Comparison of ENCODE assay signal across 9 cellular contexts in genomic region chr17:77884019-77884418, GRCh38.
DNase-seq lines count a peak whose midpoint lies in the region; ATAC-seq lines count a peak whose summit lies in the region.
"Had no signal": no experiment of that assay in that cellular context is flagged by ENCODE, and none has a peak within 500 bp of the region (broad histone marks: within the 10 kb centered on the region; RNA-seq: fewer than 3 reads in every experiment).

No MANE protein-coding gene starts in this region.

- no peaks in the 10 kb centered on the region for H3K9me3 Mint-ChIP-seq in stimulated activated naive CD8-positive, alpha-beta T cell treated with anti-CD3 and anti-CD28 coated beads, Interleukin-15, Interleukin-2, amounts not matched to agents 100 ng/mL and 50 ng/mL, for 24 hours
- H3K9me3 Mint-ChIP-seq in T-helper 1 cell treated with Interleukin-12 subunit alpha and Interleukin-12 subunit beta and Interleukin-4 antibody, amounts not matched to agents 30 μg/mL and 1 μg/mL, for 36 hours, result no peaks in the 10 kb centered on the region

- H3K4me3 Mint-ChIP-seq in stimulated activated naive CD8-positive, alpha-beta T cell treated with anti-CD3 and anti-CD28 coated beads, Interleukin-15, Interleukin-2, amounts not matched to agents 100 ng/mL and 50 ng/mL, for 24 hours, result no peak overlapping the region
- H3K4me3 Mint-ChIP-seq in T-helper 1 cell treated with Interleukin-12 subunit alpha and Interleukin-12 subunit beta and Interleukin-4 antibody, amounts not matched to agents 30 μg/mL and 1 μg/mL, for 36 hours, result peak overlapping the region; percentile 49

- intact Hi-C loops in right cardiac atrium (cut with DNase I), result no loop called here

- H3K27ac Mint-ChIP-seq in stimulated activated naive CD8-positive, alpha-beta T cell treated with anti-CD3 and anti-CD28 coated beads, Interleukin-15, Interleukin-2, amounts not matched to agents 100 ng/mL and 50 ng/mL, for 24 hours, result peak overlapping the region; percentile 62
- peak overlapping the region; percentile 85 for H3K27ac Mint-ChIP-seq in T-helper 1 cell treated with Interleukin-12 subunit alpha and Interleukin-12 subunit beta and Interleukin-4 antibody, amounts not matched to agents 30 μg/mL and 1 μg/mL, for 36 hours

- H3K36me3 Mint-ChIP-seq in stimulated activated naive CD8-positive, alpha-beta T cell treated with anti-CD3 and anti-CD28 coated beads, Interleukin-15, Interleukin-2, amounts not matched to agents 100 ng/mL and 50 ng/mL, for 24 hours (ENCODE audit: low read depth), result no peaks in the 10 kb centered on the region
- peaks cover 3% of the 10 kb centered on the region for H3K36me3 Mint-ChIP-seq in T-helper 1 cell treated with Interleukin-12 subunit alpha and Interleukin-12 subunit beta and Interleukin-4 antibody, amounts not matched to agents 30 μg/mL and 1 μg/mL, for 36 hours (ENCODE audit: low read depth)

- H3K4me1 Mint-ChIP-seq in stimulated activated naive CD8-positive, alpha-beta T cell treated with anti-CD3 and anti-CD28 coated beads, Interleukin-15, Interleukin-2, amounts not matched to agents 100 ng/mL and 50 ng/mL, for 24 hours (ENCODE audit: low read depth), result peaks cover 89% of the 10 kb centered on the region
- peaks cover 44% of the 10 kb centered on the region for H3K4me1 Mint-ChIP-seq in T-helper 1 cell treated with Interleukin-12 subunit alpha and Interleukin-12 subunit beta and Interleukin-4 antibody, amounts not matched to agents 30 μg/mL and 1 μg/mL, for 36 hours (ENCODE audit: low read depth)

- H3K27ac ChIP-seq in right cardiac atrium (ENCODE audit: low read length), result no peak overlapping the region

- H3K27me3 ChIP-seq in right cardiac atrium (ENCODE audit: control insufficient read depth, insufficient read depth), result no peaks in the 10 kb centered on the region

- DNase-seq in stimulated activated naive CD8-positive, alpha-beta T cell treated with anti-CD3 and anti-CD28 coated beads, Interleukin-15, Interleukin-2, amounts not matched to agents 100 U/mL and 50 U/mL, for 24 hours, result no peak
- DNase-seq in right cardiac atrium, result peak; percentile 78 to 88 (median 86)
- no peak for DNase-seq in foreskin melanocyte
- no peak for DNase-seq in H4 (ENCODE audit: low spot score)
- DNase-seq in NCI-H187 treated with DMSO at 0.1 percent for 48 hours (lab: John Stamatoyannopoulos, UW), result no peak

- ATAC-seq in stimulated activated naive CD8-positive, alpha-beta T cell treated with anti-CD3 and anti-CD28 coated beads, Interleukin-15, Interleukin-2, amounts not matched to agents 100 U/mL and 50 U/mL, for 24 hours, result no peak
- ATAC-seq in right cardiac atrium, result no peak
- no peak for ATAC-seq in activated CD4-positive, CD25-positive, alpha-beta regulatory T cell treated with anti-CD3 and anti-CD28 coated beads, Interleukin-2, amount 50 U/mL, for 24 hours
- ATAC-seq: Panc1 had no signal

- H3K27me3 Mint-ChIP-seq in stimulated activated naive CD8-positive, alpha-beta T cell treated with anti-CD3 and anti-CD28 coated beads, Interleukin-15, Interleukin-2, amounts not matched to agents 100 ng/mL and 50 ng/mL, for 24 hours, result peaks cover 9% of the 10 kb centered on the region
- peaks cover 40% of the 10 kb centered on the region for H3K27me3 Mint-ChIP-seq in T-helper 1 cell treated with Interleukin-12 subunit alpha and Interleukin-12 subunit beta and Interleukin-4 antibody, amounts not matched to agents 30 μg/mL and 1 μg/mL, for 36 hours (ENCODE audit: low read depth)

- no peaks in the 10 kb centered on the region for H3K9me3 ChIP-seq in right cardiac atrium (ENCODE audit: control insufficient read depth, low read length)

- WGBS in right cardiac atrium, result 70% methylated on average over 11 of the region's 11 CpGs

- H3K4me1 ChIP-seq in right cardiac atrium (ENCODE audit: control insufficient read depth, insufficient read depth, low read length), result peaks cover 21% of the 10 kb centered on the region

- no peak overlapping the region for H3K4me3 ChIP-seq in right cardiac atrium (ENCODE audit: low read length)

Comparison
In these comparisons a context has a peak if more than half of its experiments do, and no peak if none do; other contexts are left out.
1. DNase-seq: peak in right cardiac atrium (3 of 3); none in stimulated activated naive CD8-positive, alpha-beta T cell treated with anti-CD3 and anti-CD28 coated beads, Interleukin-15, Interleukin-2, amounts not matched to agents 100 U/mL and 50 U/mL, for 24 hours (single experiment), foreskin melanocyte (single experiment), H4 (single experiment) and NCI-H187 treated with DMSO at 0.1 percent for 48 hours (single experiment).